In the genomic region with DNA sequence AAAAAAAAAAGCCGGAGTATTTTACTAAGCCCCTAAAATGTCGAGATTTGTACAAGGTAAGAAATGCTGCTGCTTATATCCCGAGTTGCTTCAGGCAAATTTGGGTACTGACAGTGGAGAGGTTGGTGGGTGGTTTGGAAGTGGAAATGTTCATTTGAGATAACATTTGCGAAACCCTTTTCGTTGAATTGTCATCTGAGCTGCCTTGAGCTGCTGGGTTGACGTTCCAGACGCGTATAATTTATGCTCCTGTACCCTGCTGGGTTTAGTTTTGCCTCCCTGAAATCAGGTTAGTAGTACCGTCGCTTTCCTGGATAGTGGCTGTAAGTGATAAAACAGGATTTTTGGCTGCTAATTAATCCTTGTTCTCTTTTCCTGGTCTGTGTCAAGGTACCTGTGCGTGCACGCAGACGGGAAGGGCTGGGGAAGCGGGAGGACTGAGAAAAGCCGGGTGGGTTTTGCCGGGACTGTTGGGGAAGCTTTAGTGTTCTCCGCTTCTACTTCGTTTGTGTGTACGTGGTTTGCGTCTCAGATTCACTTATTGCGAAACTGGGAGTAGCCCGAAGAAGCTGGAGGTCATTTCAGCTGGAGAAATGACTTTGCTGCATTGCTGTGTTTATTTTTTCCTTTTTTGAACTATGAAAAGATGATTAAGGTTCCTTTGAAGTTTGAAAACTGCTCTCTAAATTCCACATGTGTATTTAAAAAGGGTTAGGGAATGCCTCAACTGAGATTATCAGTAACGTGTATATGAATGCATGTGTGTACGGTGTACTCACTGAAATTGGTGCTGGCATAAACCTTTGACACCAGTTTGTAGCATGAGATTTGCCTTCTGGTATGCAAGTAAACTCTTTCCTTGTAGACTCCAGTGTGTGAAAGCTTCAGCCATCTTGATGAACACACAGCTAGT, we compare ENCODE assay signal across 8 cellular contexts. TPM values are rescaled to one million over a fixed set of nuclear protein-coding genes. Genes with fewer than 3 reads are reported as not detected.
DNase-seq lines count a peak whose midpoint lies in the region; ATAC-seq and TF ChIP-seq lines count a peak whose summit lies in the region.

No MANE protein-coding gene starts in this region.

- H3K4me3 Mint-ChIP-seq in activated CD8-positive, alpha-beta T cell treated with anti-CD3 and anti-CD28 coated beads, Interleukin-2, amount 10 ng/mL, durations not matched to agents 7 days and 5 days, result peak overlapping the region; percentile 98

- peak overlapping the region; percentile 54 for H2AFZ ChIP-seq in neuron (ENCODE audit: low read depth, low read length)

- H3K27ac Mint-ChIP-seq in activated CD8-positive, alpha-beta T cell treated with anti-CD3 and anti-CD28 coated beads, Interleukin-2, amount 10 ng/mL, durations not matched to agents 7 days and 5 days, result peak overlapping the region; percentile 99

- peaks cover 54% of the 10 kb centered on the region for H3K4me1 Mint-ChIP-seq in activated CD8-positive, alpha-beta T cell treated with anti-CD3 and anti-CD28 coated beads, Interleukin-2, amount 10 ng/mL, durations not matched to agents 7 days and 5 days (ENCODE audit: low read depth)

- TF ChIP-seq CTCF in NB4 (IDR thresholded peaks at IDR 0.05; ENCODE audit: low read depth, low read length) (no peak), foreskin fibroblast (IDR thresholded peaks at IDR 0.05; ENCODE audit: low read depth, low read length) (no peak)

- H3K9me3 Mint-ChIP-seq in activated CD8-positive, alpha-beta T cell treated with anti-CD3 and anti-CD28 coated beads, Interleukin-2, amount 10 ng/mL, durations not matched to agents 7 days and 5 days (ENCODE audit: insufficient read depth), result peaks cover 13% of the 10 kb centered on the region

- H3K4me1 ChIP-seq in neuron (ENCODE audit: insufficient read depth, low read length), result peaks cover 26% of the 10 kb centered on the region

- H3K4me3 ChIP-seq in NB4 (ENCODE audit: low read depth, low read length) (peak overlapping the region; percentile 96), foreskin fibroblast (ENCODE audit: low read depth in 1 of 2, low read length in 2 of 2) (peak overlapping the region; percentile 86 to 88), neuron (ENCODE audit: low read length) (peak overlapping the region; percentile 62)

- TF ChIP-seq POLR2A in NB4 (IDR thresholded peaks at IDR 0.05; ENCODE audit: extremely low read depth, insufficient read length), result no peak

- POLR2A ChIA-PET in activated CD8-positive, alpha-beta T cell treated with anti-CD3 and anti-CD28 coated beads, Interleukin-2, amount 10 ng/mL, durations not matched to agents 7 days and 5 days (lab: Charles Lee), result interaction anchor here (0.6 to 7.0 kb wide), 12 partner anchors 9 to 682 kb away, joined by 3 to 315 read pairs (median 4); partner anchors contain the start of genes AFTPH and WDPCP

- H3K36me3 Mint-ChIP-seq in activated CD8-positive, alpha-beta T cell treated with anti-CD3 and anti-CD28 coated beads, Interleukin-2, amount 10 ng/mL, durations not matched to agents 7 days and 5 days (ENCODE audit: low read depth), result peaks cover 56% of the 10 kb centered on the region

- H3K36me3 ChIP-seq in neuron (ENCODE audit: insufficient read depth, low read length), result no peaks in the 10 kb centered on the region

- ATAC-seq in activated CD8-positive, alpha-beta T cell treated with anti-CD3 and anti-CD28 coated beads, Interleukin-2, amount 10 ng/mL, durations not matched to agents 7 days and 5 days, result no peak
- ATAC-seq in GM21528 (IDR thresholded peaks at IDR 0.05; ENCODE audit: low FRiP score, unreplicated experiment), result no peak

- no peaks in the 10 kb centered on the region for H3K27me3 ChIP-seq in neuron (ENCODE audit: insufficient read depth, low read length)

- CTCF ChIA-PET in activated CD8-positive, alpha-beta T cell treated with anti-CD3 and anti-CD28 coated beads, Interleukin-2, amount 10 ng/mL, durations not matched to agents 7 days and 5 days (lab: Charles Lee), result interaction anchor here (0.9 to 5.8 kb wide), 8 partner anchors 7 to 144 kb away, joined by 3 to 95 read pairs (median 4); no protein-coding TSS in a partner anchor

- H3K9me3 ChIP-seq in neuron (ENCODE audit: low read length), result no peaks in the 10 kb centered on the region

- H3K27me3 Mint-ChIP-seq in activated CD8-positive, alpha-beta T cell treated with anti-CD3 and anti-CD28 coated beads, Interleukin-2, amount 10 ng/mL, durations not matched to agents 7 days and 5 days (ENCODE audit: low read depth), result peaks cover 2% of the 10 kb centered on the region

- DNase-seq in DMS153 treated with DMSO at 0.1 percent for 48 hours (lab: John Stamatoyannopoulos, UW; ENCODE audit: unreplicated experiment) (peak; percentile 68), DMS153 (lab: John Stamatoyannopoulos, UW) (no peak), NB4 (ENCODE audit: low read depth) (peak; percentile 75), foreskin fibroblast (peak; percentile 77 to 87), foreskin melanocyte (no peak)
- DNase-seq in activated CD8-positive, alpha-beta T cell treated with anti-CD3 and anti-CD28 coated beads, Interleukin-2, amount 10 ng/mL, durations not matched to agents 7 days and 5 days, result no peak

RNA-seq across cellular contexts. Expression of gene UGP2, which starts 0.7 kb away (rescaled TPM):
- total RNA-seq in activated CD8-positive, alpha-beta T cell treated with anti-CD3 and anti-CD28 coated beads, Interleukin-2, amount 10 ng/mL, durations not matched to agents 7 days and 5 days, result 100 to 1,000 TPM; 161 to 164 TPM

Comparison
In these comparisons a context has a peak if more than half of its experiments do, and no peak if none do; other contexts are left out.
1. DNase-seq: peak in DMS153 treated with DMSO at 0.1 percent for 48 hours (single experiment), NB4 (single experiment) and foreskin fibroblast (2 of 2); none in DMS153 (single experiment), activated CD8-positive, alpha-beta T cell treated with anti-CD3 and anti-CD28 coated beads, Interleukin-2, amount 10 ng/mL, durations not matched to agents 7 days and 5 days (single experiment) and foreskin melanocyte (single experiment).
2. Peak in every context shown above with its lines, with median percentiles within 50 percentile points of each other: H3K4me3 ChIP-seq.